Comparison of ENCODE assay signal across 23 cellular contexts in genomic region chr20:62893700-62894099, GRCh38. TPM values are rescaled to one million over a fixed set of nuclear protein-coding genes. Genes with fewer than 3 reads are reported as not detected.
DNase-seq lines count a peak whose midpoint lies in the region; TF ChIP-seq lines count a peak whose summit lies in the region.
"Had no signal": no experiment of that assay in that cellular context is flagged by ENCODE, and none has a peak within 500 bp of the region (broad histone marks: within the 10 kb centered on the region; RNA-seq: fewer than 3 reads in every experiment).

No MANE protein-coding gene starts in this region.

- intact Hi-C loops in ascending aorta (cut with DNase I): no loop called here
- intact Hi-C loops in thyroid gland (cut with DNase I): no loop called here

- H3K27ac ChIP-seq in KMS-11 (peak overlapping the region; percentile 70), osteoblast (ENCODE audit: low read depth, low read length) (no peak overlapping the region), ascending aorta (no peak overlapping the region), thyroid gland (no peak overlapping the region)
- H3K27ac ChIP-seq: esophagus muscularis mucosa, skin epidermis had no signal

- TF ChIP-seq CTCF in KMS-11 (conservative IDR thresholded peaks at IDR 0.05; ENCODE audit: low read depth, low read length): no peak
- TF ChIP-seq CTCF in chondrocyte (IDR thresholded peaks at IDR 0.05): peak; percentile 55
- TF ChIP-seq CTCF in osteoblast (IDR thresholded peaks at IDR 0.05; ENCODE audit: extremely low read depth, low read depth, low read length): peak; percentile 13
- TF ChIP-seq CTCF in ascending aorta (IDR thresholded peaks at IDR 0.05): no peak
- no peak for TF ChIP-seq CTCF in thyroid gland (IDR thresholded peaks at IDR 0.05)

- H3K9me3 ChIP-seq in osteoblast (ENCODE audit: low read depth, low read length) (no peaks in the 10 kb centered on the region), ascending aorta (no peaks in the 10 kb centered on the region), thyroid gland (no peaks in the 10 kb centered on the region)
- H3K9me3 ChIP-seq: esophagus muscularis mucosa had no signal

- no peaks in the 10 kb centered on the region for H3K27me3 Mint-ChIP-seq in activated naive CD4-positive, alpha-beta T cell treated with anti-CD3 and anti-CD28 coated beads, Interleukin-2, amount 10 ng/mL, durations not matched to agents 7 days and 5 days
- H3K27me3 Mint-ChIP-seq in chondrocyte (ENCODE audit: low read depth): no peaks in the 10 kb centered on the region
- H3K27me3 Mint-ChIP-seq: naive B cell, progenitor cell of endocrine pancreas had no signal

- 96 to 100% methylated on average over 3 to 9 of the region's 14 CpGs for WGBS in thyroid gland, 2 donors

- H3K27me3 ChIP-seq in KMS-11 (ENCODE audit: insufficient read depth, low read depth) (no peaks in the 10 kb centered on the region), osteoblast (ENCODE audit: insufficient read depth, low read length) (no peaks in the 10 kb centered on the region), ascending aorta (no peaks in the 10 kb centered on the region), thyroid gland (no peaks in the 10 kb centered on the region)
- H3K27me3 ChIP-seq: esophagus muscularis mucosa had no signal

- H3K9ac ChIP-seq in KMS-11: no peak overlapping the region

- TF ChIP-seq POLR2A in thyroid gland (IDR thresholded peaks at IDR 0.05): no peak

- peaks cover 53% of the 10 kb centered on the region for H3K4me1 Mint-ChIP-seq in activated naive CD4-positive, alpha-beta T cell treated with anti-CD3 and anti-CD28 coated beads, Interleukin-2, amount 10 ng/mL, durations not matched to agents 7 days and 5 days
- no peaks in the 10 kb centered on the region for H3K4me1 Mint-ChIP-seq in chondrocyte (ENCODE audit: low read depth)

- peak overlapping the region; percentile 55 for H3K27ac Mint-ChIP-seq in activated naive CD4-positive, alpha-beta T cell treated with anti-CD3 and anti-CD28 coated beads, Interleukin-2, amount 10 ng/mL, durations not matched to agents 7 days and 5 days
- H3K27ac Mint-ChIP-seq in chondrocyte (ENCODE audit: unreplicated experiment): no peak overlapping the region
- H3K27ac Mint-ChIP-seq: naive B cell, progenitor cell of endocrine pancreas had no signal

- peaks cover 75% of the 10 kb centered on the region for H3K36me3 Mint-ChIP-seq in activated naive CD4-positive, alpha-beta T cell treated with anti-CD3 and anti-CD28 coated beads, Interleukin-2, amount 10 ng/mL, durations not matched to agents 7 days and 5 days
- H3K36me3 Mint-ChIP-seq in chondrocyte (ENCODE audit: low read depth): peaks cover 43% of the 10 kb centered on the region

- H3K36me3 ChIP-seq in KMS-11 (ENCODE audit: insufficient read depth) (no peaks in the 10 kb centered on the region), osteoblast (ENCODE audit: insufficient read depth, low read length) (peaks cover 78% of the 10 kb centered on the region), ascending aorta (peaks cover 71 to 77% of the 10 kb centered on the region in 2 donors), thyroid gland (peaks cover 61 to 69% of the 10 kb centered on the region in 2 donors)

- peak overlapping the region; percentile 79 for H3K4me2 ChIP-seq in KMS-11
- H3K4me2 ChIP-seq in osteoblast (ENCODE audit: insufficient read depth, low read length): no peak overlapping the region

- H4K20me1 ChIP-seq in KMS-11 (ENCODE audit: insufficient read depth) (no peaks in the 10 kb centered on the region), osteoblast (ENCODE audit: insufficient read depth, low read length) (peaks cover 3% of the 10 kb centered on the region)

- no peak overlapping the region for H3K4me3 ChIP-seq in KMS-11 (IDR thresholded peaks at IDR 0.05; ENCODE audit: insufficient read depth, low read depth, low read length)
- no peak overlapping the region for H3K4me3 ChIP-seq in osteoblast (ENCODE audit: insufficient read depth, low read length)
- no peak overlapping the region for H3K4me3 ChIP-seq in ascending aorta
- H3K4me3 ChIP-seq in thyroid gland (replicated peaks in 1 of 3): no peak overlapping the region
- H3K4me3 ChIP-seq: esophagus muscularis mucosa, skin epidermis had no signal

- no peak for DNase-seq in activated naive CD4-positive, alpha-beta T cell treated with anti-CD3 and anti-CD28 coated beads, Interleukin-2, amount 10 ng/mL, durations not matched to agents 7 days and 5 days
- no peak for DNase-seq in activated naive CD4-positive, alpha-beta T cell treated with anti-CD3 and anti-CD28 coated beads, Interleukin-2, amount 50 U/mL, for 16 hours
- no peak for DNase-seq in chondrocyte (ENCODE audit: low spot score)
- peak; percentile 48 for DNase-seq in osteoblast (ENCODE audit: insufficient read length, low spot score, missing footprints)
- no peak for DNase-seq in ascending aorta (ENCODE audit: low spot score in 2 of 2)
- no peak for DNase-seq in NCI-H2081 (lab: John Stamatoyannopoulos, UW)
- DNase-seq in thyroid gland: no peak
- DNase-seq: activated naive CD4-positive, alpha-beta T cell treated with Interleukin-2 at 50 U/mL for 16 hours; EL; glutamatergic neuron; Karpas-422; naive B cell; NCI-H146; NCI-H226; Right ventricle myocardium superior; stimulated activated CD4-positive, alpha-beta T cell treated with anti-CD3 and anti-CD28 coated beads, Interleukin-4, amount 100 ng/mL, for 4 hours; stimulated activated CD8-positive, alpha-beta memory T cell treated with anti-CD3 and anti-CD28 coated beads, Interleukin-4, amount 100 ng/mL, for 48 hours; substantia nigra; T-helper 2 cell had no signal

- H3K9me3 Mint-ChIP-seq in activated naive CD4-positive, alpha-beta T cell treated with anti-CD3 and anti-CD28 coated beads, Interleukin-2, amount 10 ng/mL, durations not matched to agents 7 days and 5 days: no peaks in the 10 kb centered on the region
- H3K9me3 Mint-ChIP-seq in chondrocyte (ENCODE audit: low read depth): no peaks in the 10 kb centered on the region
- H3K9me3 Mint-ChIP-seq: naive B cell had no signal

- H3K4me1 ChIP-seq in KMS-11 (ENCODE audit: low read depth, poor library complexity, severe bottlenecking): peaks cover 92% of the 10 kb centered on the region
- no peaks in the 10 kb centered on the region for H3K4me1 ChIP-seq in osteoblast (ENCODE audit: insufficient read depth, low read length)
- peaks cover 0 to 6% of the 10 kb centered on the region in 2 donors for H3K4me1 ChIP-seq in ascending aorta
- no peaks in the 10 kb centered on the region for H3K4me1 ChIP-seq in thyroid gland

- H2AFZ ChIP-seq in KMS-11 (ENCODE audit: low read depth): no peak overlapping the region
- H2AFZ ChIP-seq in osteoblast (ENCODE audit: low read length): no peak overlapping the region

- H3K4me3 Mint-ChIP-seq in activated naive CD4-positive, alpha-beta T cell treated with anti-CD3 and anti-CD28 coated beads, Interleukin-2, amount 10 ng/mL, durations not matched to agents 7 days and 5 days: no peak overlapping the region
- no peak overlapping the region for H3K4me3 Mint-ChIP-seq in chondrocyte (ENCODE audit: unreplicated experiment)
- H3K4me3 Mint-ChIP-seq: naive B cell had no signal

- no peaks in the 10 kb centered on the region for H3K79me2 ChIP-seq in KMS-11 (ENCODE audit: insufficient read depth, low read depth)
- peaks cover 3% of the 10 kb centered on the region for H3K79me2 ChIP-seq in osteoblast (ENCODE audit: insufficient read depth, low read length)

- CTCF ChIA-PET in activated naive CD4-positive, alpha-beta T cell treated with anti-CD3 and anti-CD28 coated beads, Interleukin-2, amount 10 ng/mL, durations not matched to agents 7 days and 5 days (lab: Charles Lee): interaction anchor here (1.0 to 2.5 kb wide), 3 partner anchors 14 to 24 kb away, joined by 3 to 11 read pairs (median 3); no protein-coding TSS in a partner anchor

RNA-seq across cellular contexts. Expression of gene TCFL5, which starts 32.1 kb away (rescaled TPM):
- total RNA-seq in chondrocyte: 12.7 to 20.0 TPM (median 13.0 TPM) in 3 replicates
- 13.0 TPM in 2 replicates for total RNA-seq in osteoblast
- total RNA-seq in ascending aorta: 1.1 TPM
- total RNA-seq in thyroid gland: 10 to 100 TPM; 15.3 to 26.6 (median 20.6) TPM

RNA-seq across cellular contexts. Expression of gene DIDO1, which starts 32.6 kb away (rescaled TPM):
- total RNA-seq in chondrocyte: 41.6 to 53.8 TPM (median 42.5 TPM) in 3 replicates
- 44.8 and 46.3 TPM in 2 replicates for total RNA-seq in osteoblast
- 42.4 TPM for total RNA-seq in ascending aorta
- total RNA-seq in thyroid gland: 10 to 100 TPM; 67.7 to 92.9 (median 72.2) TPM

RNA-seq across cellular contexts. Expression of gene GID8, which starts 44.2 kb away (rescaled TPM):
- total RNA-seq in chondrocyte: 26.3 to 30.7 TPM (median 29.7 TPM) in 3 replicates
- 34.4 and 37.1 TPM in 2 replicates for total RNA-seq in osteoblast
- total RNA-seq in ascending aorta: 9.2 TPM
- 10 to 100 TPM; 30.3 to 38.5 (median 34.5) TPM for total RNA-seq in thyroid gland

RNA-seq across cellular contexts. Expression of gene SLC17A9, which starts 58.8 kb away (rescaled TPM):
- total RNA-seq in chondrocyte: 0.24 to 1.2 TPM (median 0.79 TPM) in 3 replicates
- total RNA-seq in osteoblast: 5.6 and 6.5 TPM in 2 replicates
- 30.0 TPM for total RNA-seq in ascending aorta
- 1 to 10 TPM in 2 of 4 donors, under 1 TPM in 2; 0.68 to 1.6 (median 1.00) TPM for total RNA-seq in thyroid gland

Comparison
In these comparisons a context has a peak if more than half of its experiments do, and no peak if none do; other contexts are left out.
1. CTCF ChIP-seq: peak in chondrocyte (single experiment) and osteoblast (single experiment); none in KMS-11 (single experiment), ascending aorta (0 of 3) and thyroid gland (0 of 6).